1 cellular context compared by ENCODE assay signal in the genomic region with DNA sequence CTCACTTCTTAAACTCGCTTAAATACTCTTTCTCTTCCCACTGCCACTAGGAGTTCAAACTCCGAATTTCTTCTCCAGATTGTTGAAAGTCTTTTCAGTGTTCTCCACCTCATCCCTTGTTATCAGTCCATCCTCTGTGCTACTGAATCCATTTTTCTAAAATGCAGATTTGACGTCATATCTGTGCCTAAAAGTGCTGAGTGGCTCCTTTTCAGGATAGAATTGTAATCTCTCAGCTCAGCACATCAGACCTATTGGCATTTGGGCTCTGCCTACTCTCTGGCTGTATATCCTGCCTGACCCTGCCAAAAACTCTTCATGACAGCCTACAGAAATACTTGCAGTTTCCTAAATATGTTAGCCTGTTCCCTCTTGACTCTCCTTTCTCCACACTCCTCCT.
TF ChIP-seq lines count a peak whose summit lies in the region.

No MANE protein-coding gene starts in this region.

TF ChIP-seq in IMR-90, 13 proteins besides CTCF, POLR2A, EP300 and RAD21:
- TF ChIP-seq, protein P1, sequence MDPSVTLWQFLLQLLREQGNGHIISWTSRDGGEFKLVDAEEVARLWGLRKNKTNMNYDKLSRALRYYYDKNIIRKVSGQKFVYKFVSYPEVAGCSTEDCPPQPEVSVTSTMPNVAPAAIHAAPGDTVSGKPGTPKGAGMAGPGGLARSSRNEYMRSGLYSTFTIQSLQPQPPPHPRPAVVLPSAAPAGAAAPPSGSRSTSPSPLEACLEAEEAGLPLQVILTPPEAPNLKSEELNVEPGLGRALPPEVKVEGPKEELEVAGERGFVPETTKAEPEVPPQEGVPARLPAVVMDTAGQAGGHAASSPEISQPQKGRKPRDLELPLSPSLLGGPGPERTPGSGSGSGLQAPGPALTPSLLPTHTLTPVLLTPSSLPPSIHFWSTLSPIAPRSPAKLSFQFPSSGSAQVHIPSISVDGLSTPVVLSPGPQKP (IDR thresholded peaks at IDR 0.05; ENCODE audit: borderline replicate concordance, low read depth, low read length) = no peak
- TF ChIP-seq MAFK (IDR thresholded peaks at IDR 0.05; ENCODE audit: low read depth, low read length) (peak; percentile 81), CHD1 (IDR thresholded peaks at IDR 0.05; ENCODE audit: low read depth, low read length) (no peak), NFE2L2 (IDR thresholded peaks at IDR 0.05; ENCODE audit: low read depth, low read length) (no peak), MAZ (IDR thresholded peaks at IDR 0.05; ENCODE audit: borderline replicate concordance, low read depth, low read length) (no peak), CEBPB (IDR thresholded peaks at IDR 0.05; ENCODE audit: low read depth, low read length) (no peak)
- TF ChIP-seq, protein P2, sequence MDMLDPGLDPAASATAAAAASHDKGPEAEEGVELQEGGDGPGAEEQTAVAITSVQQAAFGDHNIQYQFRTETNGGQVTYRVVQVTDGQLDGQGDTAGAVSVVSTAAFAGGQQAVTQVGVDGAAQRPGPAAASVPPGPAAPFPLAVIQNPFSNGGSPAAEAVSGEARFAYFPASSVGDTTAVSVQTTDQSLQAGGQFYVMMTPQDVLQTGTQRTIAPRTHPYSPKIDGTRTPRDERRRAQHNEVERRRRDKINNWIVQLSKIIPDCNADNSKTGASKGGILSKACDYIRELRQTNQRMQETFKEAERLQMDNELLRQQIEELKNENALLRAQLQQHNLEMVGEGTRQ (IDR thresholded peaks at IDR 0.05; ENCODE audit: low read depth, low read length) = no peak
